12 cellular contexts compared by ENCODE assay signal in genomic region chr15:92663250-92663951, GRCh38. TPM values are rescaled to one million over a fixed set of nuclear protein-coding genes. Genes with fewer than 3 reads are reported as not detected.
DNase-seq lines count a peak whose midpoint lies in the region; ATAC-seq and TF ChIP-seq lines count a peak whose summit lies in the region.
"Had no signal": no experiment of that assay in that cellular context is flagged by ENCODE, and none has a peak within 500 bp of the region (broad histone marks: within the 10 kb centered on the region; RNA-seq: fewer than 3 reads in every experiment).

No MANE protein-coding gene starts in this region.

- no peak overlapping the region for H3K27ac Mint-ChIP-seq in naive thymus-derived CD8-positive, alpha-beta T cell
- H3K27ac Mint-ChIP-seq: CD4-positive, alpha-beta memory T cell had no signal

- intact Hi-C loops in ascending aorta (cut with DNase I), result no loop called here

- no peak overlapping the region for H3K4me3 Mint-ChIP-seq in naive thymus-derived CD8-positive, alpha-beta T cell
- H3K4me3 Mint-ChIP-seq: CD4-positive, alpha-beta memory T cell had no signal

- peaks cover 0 to 12% (median 3%) of the 10 kb centered on the region in 5 donors for H3K27me3 Mint-ChIP-seq in naive thymus-derived CD8-positive, alpha-beta T cell

- peaks cover 11 to 19% of the 10 kb centered on the region in 2 donors for H3K4me1 ChIP-seq in ascending aorta

- H3K27ac ChIP-seq in ascending aorta, result no peak overlapping the region

- H3K9me3 Mint-ChIP-seq in naive thymus-derived CD8-positive, alpha-beta T cell, result no peaks in the 10 kb centered on the region

- peak; percentile 66 for ATAC-seq in GM19395 (IDR thresholded peaks at IDR 0.05; ENCODE audit: unreplicated experiment)
- ATAC-seq in HG03045 (IDR thresholded peaks at IDR 0.05; ENCODE audit: unreplicated experiment), result peak; percentile 82
- no peak for ATAC-seq in naive thymus-derived CD8-positive, alpha-beta T cell

- H3K4me3 ChIP-seq in ascending aorta, result no peak overlapping the region

- in situ Hi-C loops in GM13977 (cut with MboI; ENCODE audit: low pct_unique_long_range_greater_than_20kb, low sequenced_read_pairs, unreplicated experiment), result no loop called here

- no peaks in the 10 kb centered on the region for H3K27me3 ChIP-seq in ascending aorta

- no peaks in the 10 kb centered on the region for H3K9me3 ChIP-seq in ascending aorta

- TF ChIP-seq CTCF in GM13977 (IDR thresholded peaks at IDR 0.05; ENCODE audit: extremely low read depth, insufficient read depth, missing control alignments) (no peak), ascending aorta (IDR thresholded peaks at IDR 0.05) (no peak)

- no peaks in the 10 kb centered on the region for H3K36me3 ChIP-seq in ascending aorta

- no peaks in the 10 kb centered on the region for H3K4me1 Mint-ChIP-seq in naive thymus-derived CD8-positive, alpha-beta T cell
- H3K4me1 Mint-ChIP-seq: CD4-positive, alpha-beta memory T cell had no signal

- DNase-seq in GM13977 (ENCODE audit: low spot score) (peak; percentile 76), glomerular visceral epithelial cell (ENCODE audit: extremely low spot score) (peak; percentile 13), NCI-H1930 (lab: John Stamatoyannopoulos, UW) (no peak), ascending aorta (ENCODE audit: low spot score in 2 of 2) (no peak), Kasumi-1 (lab: John Stamatoyannopoulos, UW) (no peak)
- DNase-seq in naive thymus-derived CD8-positive, alpha-beta T cell, result no peak
- DNase-seq: activated gamma-delta T cell; CD4-positive, alpha-beta memory T cell; effector memory CD4-positive, alpha-beta T cell; NCI-H526 had no signal

- POLR2A ChIA-PET in naive thymus-derived CD8-positive, alpha-beta T cell (lab: Charles Lee), result no interaction called here

- no peaks in the 10 kb centered on the region for H3K36me3 Mint-ChIP-seq in naive thymus-derived CD8-positive, alpha-beta T cell
- H3K36me3 Mint-ChIP-seq: CD4-positive, alpha-beta memory T cell had no signal

RNA-seq across cellular contexts. Expression of gene FAM174B, which starts 7.8 kb away (rescaled TPM):
- total RNA-seq in naive thymus-derived CD8-positive, alpha-beta T cell, result 10 to 100 TPM in 1 of 2 experiments, 1 to 10 TPM in 1; 9.2 to 10.9 TPM
- 1 to 10 TPM; 3.5 to 6.0 (median 5.9) TPM for polyA plus RNA-seq in naive thymus-derived CD8-positive, alpha-beta T cell
- 5.2 TPM for total RNA-seq in ascending aorta

Comparison
In these comparisons a context has a peak if more than half of its experiments do, and no peak if none do; other contexts are left out.
1. DNase-seq: peak in GM13977 (single experiment) and glomerular visceral epithelial cell (single experiment); none in naive thymus-derived CD8-positive, alpha-beta T cell (0 of 10), NCI-H1930 (0 of 2), ascending aorta (0 of 2) and Kasumi-1 (0 of 2).
2. ATAC-seq: peak in GM19395 (single experiment) and HG03045 (single experiment); none in naive thymus-derived CD8-positive, alpha-beta T cell (0 of 2).